In the genomic region with DNA sequence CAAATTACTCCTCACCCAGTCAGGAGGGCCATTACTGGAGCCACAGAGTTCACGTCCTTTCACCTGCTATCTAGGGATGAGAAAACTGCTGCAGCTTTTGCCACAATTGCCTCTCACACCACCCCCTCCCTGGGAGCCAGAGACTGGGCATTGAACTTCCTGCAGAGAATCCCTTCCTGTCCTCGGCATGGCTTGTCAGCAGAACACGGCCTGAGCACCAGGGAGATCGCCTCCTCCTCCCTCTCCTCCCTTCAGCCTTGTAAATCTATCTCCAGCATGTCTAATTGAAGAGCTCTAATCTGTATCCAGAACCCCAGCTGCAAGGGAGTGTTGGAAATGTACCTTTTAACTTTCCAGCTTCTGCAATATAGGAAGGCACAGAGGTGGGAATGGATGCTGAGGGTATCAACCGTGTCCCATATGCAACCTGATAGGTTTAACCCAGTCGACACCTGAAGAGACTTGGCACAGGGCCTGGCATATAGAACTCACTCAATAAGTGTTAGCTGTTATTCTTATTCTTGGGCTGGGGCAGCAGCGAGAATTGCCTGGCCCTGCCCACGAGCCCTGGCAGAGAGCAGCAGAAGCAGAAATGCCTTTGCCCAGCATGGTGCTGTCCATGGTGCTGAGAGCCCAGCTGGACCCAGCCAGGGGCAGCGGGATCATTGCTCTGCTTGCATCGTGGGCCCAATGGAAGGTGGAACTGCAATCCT, we compare ENCODE assay signal across 1 cellular context.
TF ChIP-seq lines count a peak whose summit lies in the region.

No MANE protein-coding gene starts in this region.

TF ChIP-seq in K562, 482 proteins besides CTCF, POLR2A, EP300 and RAD21 (continued from another document):
- TF ChIP-seq, protein P1, sequence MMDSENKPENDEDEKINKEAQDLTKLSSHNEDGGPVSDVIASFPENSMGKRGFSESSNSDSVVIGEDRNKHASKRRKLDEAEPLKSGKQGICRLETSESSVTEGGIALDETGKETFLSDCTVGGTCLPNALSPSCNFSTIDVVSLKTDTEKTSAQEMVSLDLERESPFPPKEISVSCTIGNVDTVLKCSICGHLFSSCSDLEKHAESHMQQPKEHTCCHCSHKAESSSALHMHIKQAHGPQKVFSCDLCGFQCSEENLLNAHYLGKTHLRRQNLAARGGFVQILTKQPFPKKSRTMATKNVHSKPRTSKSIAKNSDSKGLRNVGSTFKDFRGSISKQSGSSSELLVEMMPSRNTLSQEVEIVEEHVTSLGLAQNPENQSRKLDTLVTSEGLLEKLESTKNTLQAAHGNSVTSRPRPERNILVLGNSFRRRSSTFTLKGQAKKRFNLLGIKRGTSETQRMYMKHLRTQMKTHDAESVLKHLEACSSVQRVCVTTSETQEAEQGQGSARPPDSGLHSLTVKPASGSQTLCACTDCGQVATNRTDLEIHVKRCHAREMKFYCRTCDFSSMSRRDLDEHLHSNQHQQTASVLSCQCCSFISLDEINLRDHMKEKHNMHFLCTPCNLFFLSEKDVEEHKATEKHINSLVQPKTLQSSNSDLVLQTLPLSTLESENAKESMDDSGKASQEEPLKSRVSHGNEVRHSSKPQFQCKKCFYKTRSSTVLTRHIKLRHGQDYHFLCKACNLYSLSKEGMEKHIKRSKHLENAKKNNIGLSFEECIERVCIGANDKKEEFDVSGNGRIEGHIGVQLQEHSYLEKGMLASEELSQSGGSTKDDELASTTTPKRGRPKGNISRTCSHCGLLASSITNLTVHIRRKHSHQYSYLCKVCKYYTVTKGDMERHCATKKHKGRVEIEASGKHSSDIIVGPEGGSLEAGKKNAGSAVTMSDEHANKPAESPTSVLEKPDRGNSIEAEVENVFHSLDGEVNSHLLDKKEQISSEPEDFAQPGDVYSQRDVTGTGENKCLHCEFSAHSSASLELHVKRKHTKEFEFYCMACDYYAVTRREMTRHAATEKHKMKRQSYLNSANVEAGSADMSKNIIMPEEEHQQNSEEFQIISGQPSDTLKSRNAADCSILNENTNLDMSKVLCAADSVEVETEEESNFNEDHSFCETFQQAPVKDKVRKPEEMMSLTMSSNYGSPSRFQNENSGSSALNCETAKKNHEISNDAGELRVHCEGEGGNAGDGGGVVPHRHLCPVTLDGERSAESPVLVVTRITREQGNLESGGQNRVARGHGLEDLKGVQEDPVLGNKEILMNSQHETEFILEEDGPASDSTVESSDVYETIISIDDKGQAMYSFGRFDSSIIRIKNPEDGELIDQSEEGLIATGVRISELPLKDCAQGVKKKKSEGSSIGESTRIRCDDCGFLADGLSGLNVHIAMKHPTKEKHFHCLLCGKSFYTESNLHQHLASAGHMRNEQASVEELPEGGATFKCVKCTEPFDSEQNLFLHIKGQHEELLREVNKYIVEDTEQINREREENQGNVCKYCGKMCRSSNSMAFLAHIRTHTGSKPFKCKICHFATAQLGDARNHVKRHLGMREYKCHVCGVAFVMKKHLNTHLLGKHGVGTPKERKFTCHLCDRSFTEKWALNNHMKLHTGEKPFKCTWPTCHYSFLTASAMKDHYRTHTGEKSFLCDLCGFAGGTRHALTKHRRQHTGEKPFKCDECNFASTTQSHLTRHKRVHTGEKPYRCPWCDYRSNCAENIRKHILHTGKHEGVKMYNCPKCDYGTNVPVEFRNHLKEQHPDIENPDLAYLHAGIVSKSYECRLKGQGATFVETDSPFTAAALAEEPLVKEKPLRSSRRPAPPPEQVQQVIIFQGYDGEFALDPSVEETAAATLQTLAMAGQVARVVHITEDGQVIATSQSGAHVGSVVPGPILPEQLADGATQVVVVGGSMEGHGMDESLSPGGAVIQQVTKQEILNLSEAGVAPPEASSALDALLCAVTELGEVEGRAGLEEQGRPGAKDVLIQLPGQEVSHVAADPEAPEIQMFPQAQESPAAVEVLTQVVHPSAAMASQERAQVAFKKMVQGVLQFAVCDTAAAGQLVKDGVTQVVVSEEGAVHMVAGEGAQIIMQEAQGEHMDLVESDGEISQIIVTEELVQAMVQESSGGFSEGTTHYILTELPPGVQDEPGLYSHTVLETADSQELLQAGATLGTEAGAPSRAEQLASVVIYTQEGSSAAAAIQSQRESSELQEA (IDR thresholded peaks at IDR 0.05; ENCODE audit: low read depth), result no peak
- TF ChIP-seq GATAD2B (IDR thresholded peaks at IDR 0.05; ENCODE audit: borderline replicate concordance), result no peak
- TF ChIP-seq, protein P2, sequence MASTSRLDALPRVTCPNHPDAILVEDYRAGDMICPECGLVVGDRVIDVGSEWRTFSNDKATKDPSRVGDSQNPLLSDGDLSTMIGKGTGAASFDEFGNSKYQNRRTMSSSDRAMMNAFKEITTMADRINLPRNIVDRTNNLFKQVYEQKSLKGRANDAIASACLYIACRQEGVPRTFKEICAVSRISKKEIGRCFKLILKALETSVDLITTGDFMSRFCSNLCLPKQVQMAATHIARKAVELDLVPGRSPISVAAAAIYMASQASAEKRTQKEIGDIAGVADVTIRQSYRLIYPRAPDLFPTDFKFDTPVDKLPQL (IDR thresholded peaks at IDR 0.05; ENCODE audit: extremely low read depth, insufficient read length), result no peak
- TF ChIP-seq RCOR1 (IDR thresholded peaks at IDR 0.05; ENCODE audit: borderline replicate concordance in 1 of 2, low read depth in 2 of 2, low read length in 2 of 2), result peak in 1 of 2 experiments; percentile 51; a peak in 1 of 4 replicates
- TF ChIP-seq, protein P3, sequence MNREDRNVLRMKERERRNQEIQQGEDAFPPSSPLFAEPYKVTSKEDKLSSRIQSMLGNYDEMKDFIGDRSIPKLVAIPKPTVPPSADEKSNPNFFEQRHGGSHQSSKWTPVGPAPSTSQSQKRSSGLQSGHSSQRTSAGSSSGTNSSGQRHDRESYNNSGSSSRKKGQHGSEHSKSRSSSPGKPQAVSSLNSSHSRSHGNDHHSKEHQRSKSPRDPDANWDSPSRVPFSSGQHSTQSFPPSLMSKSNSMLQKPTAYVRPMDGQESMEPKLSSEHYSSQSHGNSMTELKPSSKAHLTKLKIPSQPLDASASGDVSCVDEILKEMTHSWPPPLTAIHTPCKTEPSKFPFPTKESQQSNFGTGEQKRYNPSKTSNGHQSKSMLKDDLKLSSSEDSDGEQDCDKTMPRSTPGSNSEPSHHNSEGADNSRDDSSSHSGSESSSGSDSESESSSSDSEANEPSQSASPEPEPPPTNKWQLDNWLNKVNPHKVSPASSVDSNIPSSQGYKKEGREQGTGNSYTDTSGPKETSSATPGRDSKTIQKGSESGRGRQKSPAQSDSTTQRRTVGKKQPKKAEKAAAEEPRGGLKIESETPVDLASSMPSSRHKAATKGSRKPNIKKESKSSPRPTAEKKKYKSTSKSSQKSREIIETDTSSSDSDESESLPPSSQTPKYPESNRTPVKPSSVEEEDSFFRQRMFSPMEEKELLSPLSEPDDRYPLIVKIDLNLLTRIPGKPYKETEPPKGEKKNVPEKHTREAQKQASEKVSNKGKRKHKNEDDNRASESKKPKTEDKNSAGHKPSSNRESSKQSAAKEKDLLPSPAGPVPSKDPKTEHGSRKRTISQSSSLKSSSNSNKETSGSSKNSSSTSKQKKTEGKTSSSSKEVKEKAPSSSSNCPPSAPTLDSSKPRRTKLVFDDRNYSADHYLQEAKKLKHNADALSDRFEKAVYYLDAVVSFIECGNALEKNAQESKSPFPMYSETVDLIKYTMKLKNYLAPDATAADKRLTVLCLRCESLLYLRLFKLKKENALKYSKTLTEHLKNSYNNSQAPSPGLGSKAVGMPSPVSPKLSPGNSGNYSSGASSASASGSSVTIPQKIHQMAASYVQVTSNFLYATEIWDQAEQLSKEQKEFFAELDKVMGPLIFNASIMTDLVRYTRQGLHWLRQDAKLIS (CRISPR knock-in tag; IDR thresholded peaks at IDR 0.05), result no peak
- TF ChIP-seq, protein P4, sequence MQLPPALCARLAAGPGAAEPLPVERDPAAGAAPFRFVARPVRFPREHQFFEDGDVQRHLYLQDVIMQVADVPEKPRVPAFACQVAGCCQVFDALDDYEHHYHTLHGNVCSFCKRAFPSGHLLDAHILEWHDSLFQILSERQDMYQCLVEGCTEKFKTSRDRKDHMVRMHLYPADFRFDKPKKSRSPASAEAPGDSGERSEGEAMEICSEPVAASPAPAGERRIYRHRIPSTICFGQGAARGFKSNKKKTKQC (CRISPR knock-in tag; IDR thresholded peaks at IDR 0.05), result 0 out of 2 replicates have a peak, but pooled peaks have one; percentile 51
